8 cellular contexts compared by ENCODE assay signal in the genomic region with DNA sequence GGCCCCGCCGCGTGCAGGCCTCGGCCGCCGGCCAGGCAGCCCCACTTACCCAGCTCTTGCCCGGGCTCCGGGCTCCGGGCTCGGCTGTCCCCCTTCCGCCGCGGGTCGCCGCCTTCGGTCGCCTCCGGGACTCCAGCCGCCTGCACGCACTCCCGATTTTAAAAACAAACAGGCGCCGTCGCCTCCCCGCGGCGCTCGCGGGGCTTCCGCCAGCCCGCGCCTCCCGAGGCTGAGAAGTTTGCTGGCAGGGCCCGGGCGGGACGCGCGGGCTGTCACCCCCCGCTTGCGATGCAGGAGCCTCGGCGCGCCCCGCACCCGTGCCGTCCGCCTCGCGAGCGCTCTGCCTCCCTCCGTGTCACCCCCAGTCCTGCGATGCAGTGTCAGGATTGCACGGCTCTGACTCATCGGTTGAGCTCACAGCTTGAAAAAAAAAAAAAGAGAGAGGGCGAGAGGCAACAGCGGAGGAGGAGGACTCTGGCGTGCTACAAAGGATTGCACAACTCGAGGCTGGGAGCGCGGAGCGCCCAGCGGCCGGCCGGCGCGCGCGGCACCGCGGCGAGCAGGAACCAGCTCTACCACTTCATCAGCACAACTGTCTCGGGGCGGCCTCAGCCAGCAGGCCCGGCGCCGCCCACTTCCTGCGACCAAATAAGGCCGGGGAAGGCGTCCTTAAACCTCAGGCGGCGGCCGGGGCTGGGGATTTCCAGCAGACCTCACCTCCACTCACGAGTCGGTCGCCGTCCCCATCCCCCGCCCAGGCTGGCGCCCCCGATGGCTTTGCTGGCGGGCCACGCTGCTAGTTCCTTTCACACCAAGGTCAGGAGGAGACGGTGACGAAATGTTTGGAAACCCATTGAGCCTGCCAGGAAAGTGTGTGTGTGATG. TPM values are rescaled to one million over a fixed set of nuclear protein-coding genes. Genes with fewer than 3 reads are reported as not detected.
DNase-seq lines count a peak whose midpoint lies in the region; ATAC-seq, FAIRE-seq and TF ChIP-seq lines count a peak whose summit lies in the region.

No MANE protein-coding gene starts in this region.

- ATAC-seq in GM18909 (IDR thresholded peaks at IDR 0.05; ENCODE audit: poor library complexity, unreplicated experiment) (peak; percentile 61), HG03139 (IDR thresholded peaks at IDR 0.05; ENCODE audit: unreplicated experiment) (peak; percentile 46)

- H3K4me1 ChIP-seq in breast epithelium (peaks cover 25 to 73% of the 10 kb centered on the region in 2 donors), small intestine (ENCODE audit: control insufficient read depth in 2 of 2, insufficient read depth in 1 of 2, low read depth in 1 of 2, low read length in 1 of 2) (peaks cover 20 to 59% of the 10 kb centered on the region in 2 donors)

- H3K27ac ChIP-seq in WERI-Rb-1 (peak overlapping the region; percentile 83), breast epithelium (peak overlapping the region; percentile 96), small intestine (ENCODE audit: low read depth in 1 of 2, low read length in 1 of 2) (peak overlapping the region; percentile 95 to 97)

- intact Hi-C loops in breast epithelium (cut with DNase I; ENCODE audit: low total_unique reads): no loop called here

- peak; percentile 70 for TF ChIP-seq POLR2A in breast epithelium (IDR thresholded peaks at IDR 0.05)

- no peak for FAIRE-seq in small intestine (lab: Jason Lieb, UNC)

- TF ChIP-seq CTCF in AG09309 (IDR thresholded peaks at IDR 0.05; ENCODE audit: control insufficient read depth, insufficient read depth, low read depth, low read length, missing control alignments) (no peak), WERI-Rb-1 (IDR thresholded peaks at IDR 0.05; ENCODE audit: low read depth, low read length) (no peak), breast epithelium (IDR thresholded peaks at IDR 0.05) (peak in 2 of 3 donors; percentile 16 to 21)

- peak overlapping the region; percentile 79 for H3K4me3 ChIP-seq in AG09309 (ENCODE audit: control insufficient read depth, low read depth, low read length)
- H3K4me3 ChIP-seq in WERI-Rb-1 (ENCODE audit: low read depth, low read length): peak overlapping the region; percentile 59
- peak overlapping the region; percentile 62 to 85 (median 82) for H3K4me3 ChIP-seq in breast epithelium
- H3K4me3 ChIP-seq in small intestine (ENCODE audit: low read depth in 1 of 2, low read length in 2 of 2): peak overlapping the region; percentile 85 to 88

- no peaks in the 10 kb centered on the region for H3K36me3 ChIP-seq in WERI-Rb-1
- H3K36me3 ChIP-seq in breast epithelium: no peaks in the 10 kb centered on the region
- no peaks in the 10 kb centered on the region for H3K36me3 ChIP-seq in small intestine (ENCODE audit: control insufficient read depth in 2 of 2, insufficient read depth in 2 of 2, low read length in 2 of 2)

- H3K9me3 ChIP-seq in WERI-Rb-1 (ENCODE audit: severe bottlenecking) (no peaks in the 10 kb centered on the region), breast epithelium (no peaks in the 10 kb centered on the region), small intestine (ENCODE audit: control insufficient read depth, low read depth) (no peaks in the 10 kb centered on the region)

- DNase-seq in AG09309 (ENCODE audit: low read depth) (peak; percentile 97), NCI-H2196 treated with DMSO at 0.1 percent for 48 hours (lab: John Stamatoyannopoulos, UW; ENCODE audit: unreplicated experiment) (peak; percentile 94), WERI-Rb-1 (peak; percentile 96), breast epithelium (ENCODE audit: low spot score in 2 of 2) (peak; percentile 96 to 97), iPS-NIHi7 (ENCODE audit: extremely low spot score) (peak; percentile 93), small intestine (peak; percentile 97)

- H3K27me3 ChIP-seq in WERI-Rb-1 (ENCODE audit: insufficient read depth, low read depth, severe bottlenecking) (no peaks in the 10 kb centered on the region), breast epithelium (no peaks in the 10 kb centered on the region), small intestine (ENCODE audit: control insufficient read depth in 2 of 2, insufficient read depth in 2 of 2, low read length in 2 of 2) (no peaks in the 10 kb centered on the region)

- WGBS in small intestine, 3 donors: 0 to 1% (median 0%) methylated on average over 72 to 93 of the region's 93 CpGs

RNA-seq across cellular contexts. Expression of a gene that starts 45.8 kb away (rescaled TPM):
- total RNA-seq in breast epithelium: 10 to 100 TPM; 12.1 to 19.3 (median 19.2) TPM
- 10 to 100 TPM; 10.8 to 23.5 (median 17.0) TPM for polyA plus RNA-seq in small intestine

Comparison
In these comparisons a context has a peak if more than half of its experiments do, and no peak if none do; other contexts are left out.
1. Peak in every context shown above with its lines: DNase-seq, ATAC-seq, H3K4me3 ChIP-seq and H3K27ac ChIP-seq.
2. CTCF ChIP-seq: peak in breast epithelium (2 of 3); none in AG09309 (single experiment) and WERI-Rb-1 (single experiment).